ENCODE assay signal across 8 cellular contexts in the genomic region with DNA sequence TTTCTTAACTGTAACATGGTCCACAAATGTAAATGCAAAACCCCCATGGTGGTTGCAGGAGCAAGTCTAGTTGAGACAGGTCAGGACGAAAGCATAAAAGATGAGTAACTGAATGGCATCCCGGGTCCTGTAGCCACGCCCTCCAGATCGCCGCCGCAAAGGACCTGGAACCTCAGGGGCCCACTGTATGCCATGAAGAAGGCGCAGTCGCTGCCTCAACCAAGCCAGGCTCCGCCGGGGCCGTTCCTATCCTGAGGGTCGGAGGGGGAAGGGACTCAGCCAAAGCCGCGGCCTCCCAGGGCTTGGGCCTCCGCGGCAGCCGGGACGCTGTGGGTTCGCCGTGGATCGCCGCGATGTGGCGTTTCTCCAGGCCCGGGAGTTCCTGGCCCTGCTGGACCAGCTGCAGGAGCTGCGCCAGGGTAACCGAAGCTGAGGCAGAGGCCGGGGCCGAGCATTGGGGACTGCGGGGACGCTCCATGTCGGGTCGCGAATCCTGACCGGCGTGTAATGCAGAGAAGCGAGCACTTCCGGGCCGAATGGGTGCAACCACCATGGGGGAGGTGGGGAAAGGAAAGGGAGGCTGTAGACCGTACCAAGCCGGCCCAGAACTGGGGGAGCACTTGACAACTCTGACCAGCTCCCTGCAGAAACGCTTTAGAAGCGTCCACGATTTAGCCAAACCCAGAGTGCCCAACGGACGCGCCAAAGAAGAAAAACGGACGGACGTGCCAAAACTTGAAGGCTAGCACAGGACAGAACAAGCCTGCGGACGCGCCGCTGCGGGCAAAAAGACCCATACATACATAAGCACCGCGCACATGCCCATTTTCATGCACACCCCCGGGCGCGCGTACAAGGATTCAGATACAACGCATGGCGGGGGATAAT. TPM values are rescaled to one million over a fixed set of nuclear protein-coding genes. Genes with fewer than 3 reads are reported as not detected.
DNase-seq lines count a peak whose midpoint lies in the region; ATAC-seq and TF ChIP-seq lines count a peak whose summit lies in the region.

No MANE protein-coding gene starts in this region.

- H3K4me2 ChIP-seq in BLaER1 treated with 17β-estradiol and CSF1 and Interleukin-3, amounts not matched to agents 10 nM and 100 nM, result peak overlapping the region; percentile 78 to 95 (median 88)

- peaks cover 21 to 41% (median 29%) of the 10 kb centered on the region in 11 experiments for H3K36me3 ChIP-seq in BLaER1 treated with 17β-estradiol and CSF1 and Interleukin-3, amounts not matched to agents 10 nM and 100 nM

- H3K9ac ChIP-seq in BLaER1 treated with 17β-estradiol and CSF1 and Interleukin-3, amounts not matched to agents 10 nM and 100 nM, result peak overlapping the region; percentile 87 to 96 (median 93)

- H3K4me3 Mint-ChIP-seq in activated CD4-positive, alpha-beta memory T cell treated with anti-CD3 and anti-CD28 coated beads for 36 hours, result peak overlapping the region; percentile 88

- H3K9me3 Mint-ChIP-seq in activated CD4-positive, alpha-beta memory T cell treated with anti-CD3 and anti-CD28 coated beads for 36 hours, result no peaks in the 10 kb centered on the region

- 0 to 1% methylated on average over 46 to 56 of the region's 63 CpGs for WGBS in lower leg skin, 2 donors

- H3K4me3 ChIP-seq in BLaER1 treated with 17β-estradiol and CSF1 and Interleukin-3, amounts not matched to agents 10 nM and 100 nM, result peak overlapping the region; percentile 64 to 89 (median 80)
- H3K4me3 ChIP-seq in dorsolateral prefrontal cortex (peak overlapping the region; percentile 66 to 100 (median 92)), lower leg skin (ENCODE audit: low read depth, poor library complexity, severe bottlenecking) (peak overlapping the region; percentile 90)

- intact Hi-C loops in activated CD4-positive, alpha-beta memory T cell treated with anti-CD3 and anti-CD28 coated beads for 36 hours (cut with micrococcal nuclease), result loop anchor here (1.0 to 5.0 kb wide), 6 partner anchors 11 to 1356 kb away; partner anchors contain the start of genes CNPY3, HSP90AB1, RPL7L1 and TBCC
- intact Hi-C loops in dorsolateral prefrontal cortex (cut with DNase I) (no loop called here), lower leg skin (cut with DNase I; ENCODE audit: low total_unique reads) (no loop called here)

- peak in 25 of 56 donors; percentile 3 to 51 (median 17) for TF ChIP-seq CTCF in dorsolateral prefrontal cortex (IDR thresholded peaks at IDR 0.05 in 54 of 56, conservative IDR thresholded peaks at IDR 0.05 in 2 of 56; ENCODE audit: low read depth in 1 of 56, partially characterized antibody in 56 of 56)
- TF ChIP-seq CTCF in lower leg skin (IDR thresholded peaks at IDR 0.05), result no peak

- H3K27ac Mint-ChIP-seq in activated CD4-positive, alpha-beta memory T cell treated with anti-CD3 and anti-CD28 coated beads for 36 hours, result peak overlapping the region; percentile 94

- ATAC-seq in GM19328 (IDR thresholded peaks at IDR 0.05; ENCODE audit: unreplicated experiment), result peak; percentile 87
- ATAC-seq in HG03469 (IDR thresholded peaks at IDR 0.05; ENCODE audit: unreplicated experiment), result peak; percentile 66

- H3K27ac ChIP-seq in BLaER1 treated with 17β-estradiol and CSF1 and Interleukin-3, amounts not matched to agents 10 nM and 100 nM, result peak overlapping the region; percentile 77 to 99 (median 93)
- H3K27ac ChIP-seq in dorsolateral prefrontal cortex, result peak overlapping the region; percentile 24 to 97 (median 90)

- H3K27me3 Mint-ChIP-seq in activated CD4-positive, alpha-beta memory T cell treated with anti-CD3 and anti-CD28 coated beads for 36 hours, result no peaks in the 10 kb centered on the region

- H3K4me1 Mint-ChIP-seq in activated CD4-positive, alpha-beta memory T cell treated with anti-CD3 and anti-CD28 coated beads for 36 hours (ENCODE audit: low read depth), result peaks cover 25% of the 10 kb centered on the region

- peaks cover 22% of the 10 kb centered on the region for H3K36me3 Mint-ChIP-seq in activated CD4-positive, alpha-beta memory T cell treated with anti-CD3 and anti-CD28 coated beads for 36 hours

- H3K27me3 ChIP-seq in BLaER1 treated with 17β-estradiol and CSF1 and Interleukin-3, amounts not matched to agents 10 nM and 100 nM, result no peaks in the 10 kb centered on the region
- H3K27me3 ChIP-seq in dorsolateral prefrontal cortex, result no peaks in the 10 kb centered on the region

- no peak for TF ChIP-seq POLR2A in lower leg skin (IDR thresholded peaks at IDR 0.05)

- peak; percentile 92 for DNase-seq in NCI-H774 (lab: John Stamatoyannopoulos, UW)
- DNase-seq in activated CD4-positive, alpha-beta memory T cell treated with anti-CD3 and anti-CD28 coated beads for 36 hours, result peak; percentile 96
- peak; percentile 84 to 96 (median 92) for DNase-seq in dorsolateral prefrontal cortex
- peak; percentile 89 to 98 for DNase-seq in lower leg skin (ENCODE audit: low spot score in 2 of 2)
- DNase-seq in stimulated activated CD4-positive, alpha-beta T cell treated with anti-CD3 and anti-CD28 coated beads, Interleukin-4, amount 100 ng/mL, for 24 hours, result peak; percentile 92

- POLR2A ChIA-PET in activated CD4-positive, alpha-beta memory T cell treated with anti-CD3 and anti-CD28 coated beads for 36 hours (lab: Charles Lee), result interaction anchor here (0.6 to 3.0 kb wide), 8 partner anchors 8 to 318 kb away, joined by 3 to 36 read pairs (median 4); partner anchors contain the start of genes CNPY3, RPL7L1 and TBCC

- H3K9me3 ChIP-seq in BLaER1 treated with 17β-estradiol and CSF1 and Interleukin-3, amounts not matched to agents 10 nM and 100 nM (replicated peaks in 1 of 11), result no peaks in the 10 kb centered on the region

- CTCF ChIA-PET in activated CD4-positive, alpha-beta memory T cell treated with anti-CD3 and anti-CD28 coated beads for 36 hours (lab: Charles Lee), result interaction anchor here (1.7 to 2.3 kb wide), 2 partner anchors 164 to 253 kb away, joined by 7 read pairs; no protein-coding TSS in a partner anchor

- peaks cover 0 to 28% (median 13%) of the 10 kb centered on the region in 11 experiments; a peak in 11 of 22 replicates for H4K20me1 ChIP-seq in BLaER1 treated with 17β-estradiol and CSF1 and Interleukin-3, amounts not matched to agents 10 nM and 100 nM

- H3K4me1 ChIP-seq in BLaER1 treated with 17β-estradiol and CSF1 and Interleukin-3, amounts not matched to agents 10 nM and 100 nM, result peaks cover 46 to 60% (median 51%) of the 10 kb centered on the region in 10 experiments

RNA-seq across cellular contexts. Expression of gene RPL7L1, which starts 11.1 kb away (rescaled TPM):
- total RNA-seq in activated CD4-positive, alpha-beta memory T cell treated with anti-CD3 and anti-CD28 coated beads for 36 hours, result 100 to 1,000 TPM; 111 to 117 TPM
- total RNA-seq in dorsolateral prefrontal cortex (10 to 100 TPM; 50.3 to 97.8 (median 77.4) TPM), lower leg skin (10 to 100 TPM; 73.4 to 95.9 (median 80.9) TPM)

RNA-seq across cellular contexts. Expression of gene PTCRA, which starts 25.3 kb away (rescaled TPM):
- total RNA-seq in activated CD4-positive, alpha-beta memory T cell treated with anti-CD3 and anti-CD28 coated beads for 36 hours, result not detected
- total RNA-seq in dorsolateral prefrontal cortex (1 to 10 TPM in 5 of 120 experiments, under 1 TPM in 8, not detected in 107; 0.40 to 2.0 (median 0.81) TPM), lower leg skin (not detected)

RNA-seq across cellular contexts. Expression of gene CNPY3, which starts 38.7 kb away (rescaled TPM):
- 10 to 100 TPM; 32.2 to 37.6 TPM for total RNA-seq in activated CD4-positive, alpha-beta memory T cell treated with anti-CD3 and anti-CD28 coated beads for 36 hours
- total RNA-seq in dorsolateral prefrontal cortex, result 10 to 100 TPM; 33.3 to 56.8 (median 43.9) TPM
- 10 to 100 TPM; 15.6 to 28.9 (median 19.7) TPM for total RNA-seq in lower leg skin

Comparison
In these comparisons a context has a peak if more than half of its experiments do, and no peak if none do; other contexts are left out.
1. Peak in every context shown above with its lines: DNase-seq, ATAC-seq, H3K4me3 ChIP-seq and H3K27ac ChIP-seq.